19 cellular contexts compared by ENCODE assay signal in the genomic region with DNA sequence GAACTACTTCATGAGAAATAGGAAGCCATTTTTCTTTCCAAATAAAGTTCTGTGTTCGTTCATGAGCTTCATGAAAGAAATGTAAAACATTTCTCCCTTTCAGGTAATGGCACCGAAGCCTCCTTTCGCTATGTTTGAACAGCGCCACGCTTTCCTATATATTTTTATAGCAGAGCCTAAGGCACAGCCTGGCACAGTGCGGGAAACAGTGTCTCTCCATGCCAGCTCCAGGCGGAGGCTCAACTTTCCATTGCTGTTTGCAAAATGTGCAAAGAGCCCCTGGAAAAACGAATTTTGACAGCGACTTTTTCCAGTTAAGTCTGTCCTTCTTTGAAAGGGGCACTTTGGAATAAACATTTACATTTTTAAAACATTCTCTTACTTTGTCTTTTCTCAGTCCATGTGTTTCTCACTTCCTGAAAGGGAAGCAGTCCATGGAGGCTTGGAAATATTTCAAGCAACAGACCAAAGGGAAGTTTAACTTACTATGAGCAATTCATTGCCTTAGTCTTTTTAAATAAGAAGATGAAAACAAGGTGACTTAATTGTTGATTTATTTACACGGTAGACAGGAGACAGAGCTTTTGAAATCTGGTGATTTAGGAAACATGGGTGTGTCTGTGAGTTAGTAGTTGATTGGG. TPM values are rescaled to one million over a fixed set of nuclear protein-coding genes. Genes with fewer than 3 reads are reported as not detected.
A peak's percentile ranks its signal among the peaks of the same experiment; 100 is the strongest.
DNase-seq lines count a peak whose midpoint lies in the region; TF ChIP-seq lines count a peak whose summit lies in the region.
"Had no signal": no experiment of that assay in that cellular context is flagged by ENCODE, and none has a peak within 500 bp of the region (broad histone marks: within the 10 kb centered on the region; RNA-seq: fewer than 3 reads in every experiment).

No MANE protein-coding gene starts in this region.

- no peaks in the 10 kb centered on the region for H3K9me3 Mint-ChIP-seq in mesothelial cell of epicardium
- H3K9me3 Mint-ChIP-seq: CD8-positive, alpha-beta memory T cell had no signal

- H3K9ac ChIP-seq in mammary epithelial cell (ENCODE audit: insufficient read depth, low read length) = peak overlapping the region; percentile 77
- H3K9ac ChIP-seq: BLaER1 treated with 17β-estradiol and CSF1 and Interleukin-3, amounts not matched to agents 10 nM and 100 nM had no signal

- BruUV-seq in mammary epithelial cell (replicated peaks; lab: Mats Ljungman, UMichigan) (no TSS peak), PC-9 (replicated peaks; lab: Mats Ljungman, UMichigan) (no TSS peak)

- peak; percentile 4 for DNase-seq in mammary epithelial cell
- no peak for DNase-seq in breast epithelium (ENCODE audit: low spot score in 2 of 2)
- DNase-seq in PC-9 = peak in 1 of 2 experiments; percentile 18
- DNase-seq in fibroblast of peridontal ligament (ENCODE audit: extremely low read depth) = peak; percentile 59
- peak; percentile 73 for DNase-seq in osteoblast (ENCODE audit: insufficient read length, low spot score, missing footprints)
- DNase-seq in midbrain (lab: John Stamatoyannopoulos, UW) = no peak
- DNase-seq in NCI-H748 treated with DMSO at 0.1 percent for 48 hours (lab: John Stamatoyannopoulos, UW) = no peak
- no peak for DNase-seq in mesothelial cell of epicardium (ENCODE audit: low spot score in 2 of 2, unreplicated experiment in 2 of 2)
- DNase-seq: CD8-positive, alpha-beta memory T cell; MG63; NCI-H1105; NCI-H1694; NCI-H2227 treated with DMSO at 0.1 percent for 48 hours; NCI-H524 treated with DMSO at 0.1 percent for 48 hours; RPMI8226; SJCRH30 had no signal

- H3K4me3 Mint-ChIP-seq in mesothelial cell of epicardium = no peak overlapping the region
- H3K4me3 Mint-ChIP-seq: CD8-positive, alpha-beta memory T cell had no signal

- no peaks in the 10 kb centered on the region for H4K20me1 ChIP-seq in mammary epithelial cell (ENCODE audit: insufficient read depth, low read length)
- H4K20me1 ChIP-seq in PC-9 (ENCODE audit: insufficient read depth) = no peaks in the 10 kb centered on the region
- no peaks in the 10 kb centered on the region for H4K20me1 ChIP-seq in osteoblast (ENCODE audit: insufficient read depth, low read length)
- H4K20me1 ChIP-seq: BLaER1 treated with 17β-estradiol and CSF1 and Interleukin-3, amounts not matched to agents 10 nM and 100 nM had no signal

- 0 out of 2 replicates have a peak, but pooled peaks cover 8% of the 10 kb centered on the region for H3K9me2 ChIP-seq in PC-9 (ENCODE audit: insufficient read depth)

- POLR2A ChIA-PET in PC-9 (lab: Charles Lee; ENCODE audit: unreplicated experiment) = no interaction called here

- H3K27me3 Mint-ChIP-seq in mesothelial cell of epicardium (ENCODE audit: low read depth) = no peaks in the 10 kb centered on the region

- in situ Hi-C loops in mammary epithelial cell (cut with MboI; ENCODE audit: low sequenced_read_pairs in 2 of 2) = no loop called here

- no peaks in the 10 kb centered on the region for H3K36me3 Mint-ChIP-seq in mesothelial cell of epicardium
- H3K36me3 Mint-ChIP-seq: CD8-positive, alpha-beta memory T cell had no signal

- H3K27ac Mint-ChIP-seq in mesothelial cell of epicardium = no peak overlapping the region

- intact Hi-C loops in mammary epithelial cell (cut with micrococcal nuclease) (no loop called here), breast epithelium (cut with DNase I; ENCODE audit: low total_unique reads) (no loop called here), PC-9 (cut with micrococcal nuclease; ENCODE audit: unreplicated experiment) (no loop called here)

- CTCF ChIA-PET in mammary epithelial cell (lab: Charles Lee; ENCODE audit: low non-redundant PET) = no interaction called here
- CTCF ChIA-PET in PC-9 (lab: Charles Lee) = interaction anchor here (0.6 kb wide), 1 partner anchor 180 kb away, joined by 4 read pairs; no protein-coding TSS in a partner anchor

- dilution Hi-C loops in mammary epithelial cell (cut with HindIII; ENCODE audit: low sequenced_read_pairs) = no loop called here

- TF ChIP-seq CTCF in mammary epithelial cell (conservative IDR thresholded peaks at IDR 0.05 in 1 of 2, IDR thresholded peaks at IDR 0.05 in 1 of 2; ENCODE audit: extremely low read depth in 1 of 2, insufficient read depth in 1 of 2, low read depth in 1 of 2, low read length in 2 of 2) (no peak), breast epithelium (IDR thresholded peaks at IDR 0.05) (no peak), PC-9 (conservative IDR thresholded peaks at IDR 0.05) (no peak), osteoblast (IDR thresholded peaks at IDR 0.05; ENCODE audit: extremely low read depth, low read depth, low read length) (no peak), mesothelial cell of epicardium (IDR thresholded peaks at IDR 0.05; ENCODE audit: unreplicated experiment) (no peak)

- H3K27me3 ChIP-seq in mammary epithelial cell (ENCODE audit: insufficient read depth, low read length) (no peaks in the 10 kb centered on the region), breast epithelium (no peaks in the 10 kb centered on the region), PC-9 (ENCODE audit: insufficient read depth, low read depth) (no peaks in the 10 kb centered on the region), osteoblast (ENCODE audit: insufficient read depth, low read length) (no peaks in the 10 kb centered on the region)
- H3K27me3 ChIP-seq: BLaER1 treated with 17β-estradiol and CSF1 and Interleukin-3, amounts not matched to agents 10 nM and 100 nM; MG63; SJCRH30 had no signal

- no peak for TF ChIP-seq POLR2A in breast epithelium (IDR thresholded peaks at IDR 0.05)

- H3K4me2 ChIP-seq in mammary epithelial cell (ENCODE audit: insufficient read depth, low read depth, low read length) (peak overlapping the region; percentile 92), PC-9 (no peak overlapping the region), osteoblast (ENCODE audit: insufficient read depth, low read length) (peak overlapping the region; percentile 66)
- H3K4me2 ChIP-seq: BLaER1 treated with 17β-estradiol and CSF1 and Interleukin-3, amounts not matched to agents 10 nM and 100 nM had no signal

- H3K36me3 ChIP-seq in mammary epithelial cell (ENCODE audit: insufficient read depth, low read length) (no peaks in the 10 kb centered on the region), breast epithelium (no peaks in the 10 kb centered on the region), PC-9 (ENCODE audit: low read depth) (no peaks in the 10 kb centered on the region), osteoblast (ENCODE audit: insufficient read depth, low read length) (no peaks in the 10 kb centered on the region)
- H3K36me3 ChIP-seq: BLaER1 treated with 17β-estradiol and CSF1 and Interleukin-3, amounts not matched to agents 10 nM and 100 nM; MG63; SJCRH30 had no signal

- H3K79me2 ChIP-seq in mammary epithelial cell (ENCODE audit: insufficient read depth, low read length) (peaks cover 24% of the 10 kb centered on the region), PC-9 (ENCODE audit: low read depth) (no peaks in the 10 kb centered on the region), osteoblast (ENCODE audit: insufficient read depth, low read length) (no peaks in the 10 kb centered on the region)

- 1% methylated on average over 10 of the region's 10 CpGs for WGBS in mammary epithelial cell (ENCODE audit: low coverage, missing lambda C conversion rate)

- peak overlapping the region; percentile 85 for H3K27ac ChIP-seq in mammary epithelial cell (ENCODE audit: insufficient read depth, low read depth, low read length)
- no peak overlapping the region for H3K27ac ChIP-seq in breast epithelium
- no peak overlapping the region for H3K27ac ChIP-seq in PC-9
- no peak overlapping the region for H3K27ac ChIP-seq in osteoblast (ENCODE audit: low read depth, low read length)
- H3K27ac ChIP-seq: BLaER1 treated with 17β-estradiol and CSF1 and Interleukin-3, amounts not matched to agents 10 nM and 100 nM; SJCRH30 had no signal

- peaks cover 6% of the 10 kb centered on the region for H3K4me1 Mint-ChIP-seq in mesothelial cell of epicardium
- H3K4me1 Mint-ChIP-seq: CD8-positive, alpha-beta memory T cell had no signal

- H2AFZ ChIP-seq in mammary epithelial cell (ENCODE audit: low read depth, low read length) (peak overlapping the region; percentile 96), PC-9 (peak overlapping the region; percentile 49; the same call in 1 of the 2 replicates), osteoblast (ENCODE audit: low read length) (peak overlapping the region; percentile 94)

- H3K4me1 ChIP-seq in mammary epithelial cell (ENCODE audit: insufficient read depth, low read length) (peaks cover 10% of the 10 kb centered on the region), breast epithelium (no peaks in the 10 kb centered on the region), PC-9 (replicated peaks; ENCODE audit: insufficient read depth) (0 out of 2 replicates have a peak, but pooled peaks cover 3% of the 10 kb centered on the region), osteoblast (ENCODE audit: insufficient read depth, low read length) (no peaks in the 10 kb centered on the region)
- H3K4me1 ChIP-seq: SJCRH30 had no signal

- no peaks in the 10 kb centered on the region for H3F3A ChIP-seq in PC-9 (ENCODE audit: insufficient read depth, low read depth)

- H3K4me3 ChIP-seq in mammary epithelial cell (replicated peaks in 1 of 3; ENCODE audit: insufficient read depth in 1 of 3, low read depth in 2 of 3, low read length in 3 of 3) = peak overlapping the region; percentile 40 to 62 (median 42)
- peak overlapping the region in 1 of 3 donors; percentile 37 for H3K4me3 ChIP-seq in breast epithelium
- H3K4me3 ChIP-seq in PC-9 = no peak overlapping the region
- H3K4me3 ChIP-seq in osteoblast (ENCODE audit: insufficient read depth, low read length) = peak overlapping the region; percentile 52
- H3K4me3 ChIP-seq: BLaER1 treated with 17β-estradiol and CSF1 and Interleukin-3, amounts not matched to agents 10 nM and 100 nM; MG63; SJCRH30 had no signal

- H3K9me3 ChIP-seq in mammary epithelial cell (replicated peaks; ENCODE audit: insufficient read depth, low read length) = no peaks in the 10 kb centered on the region
- H3K9me3 ChIP-seq in breast epithelium = peaks cover 0 to 7% of the 10 kb centered on the region in 2 donors
- H3K9me3 ChIP-seq in PC-9 (ENCODE audit: insufficient read depth, low read depth) = no peaks in the 10 kb centered on the region
- H3K9me3 ChIP-seq in osteoblast (ENCODE audit: low read depth, low read length) = no peaks in the 10 kb centered on the region
- H3K9me3 ChIP-seq: MG63, SJCRH30 had no signal

RNA-seq across cellular contexts. Expression of a gene that starts 0.7 kb away (rescaled TPM):
- total RNA-seq in mammary epithelial cell (1 to 10 TPM; 6.0 to 8.2 TPM), breast epithelium (not detected), PC-9 (2021) (not detected in 2 replicates), osteoblast (6.8 and 6.9 TPM in 2 replicates), mesothelial cell of epicardium (not detected in 3 replicates)
- polyA plus RNA-seq in mammary epithelial cell = 20.3 TPM
- 5.9 TPM for polyA minus RNA-seq in mammary epithelial cell
- total RNA-seq: CD8-positive, alpha-beta memory T cell; Daoy; H4; SJCRH30 had no signal

RNA-seq across cellular contexts. Expression of a gene that starts 32.6 kb away (rescaled TPM):
- total RNA-seq in mammary epithelial cell (10 to 100 TPM; 39.8 to 45.7 TPM), breast epithelium (10 to 100 TPM; 27.7 to 72.4 (median 48.2) TPM), PC-9 (2021) (27.0 and 30.3 TPM in 2 replicates), osteoblast (49.6 and 49.8 TPM in 2 replicates), mesothelial cell of epicardium (19.0 to 20.7 TPM (median 19.6 TPM) in 3 replicates)
- polyA plus RNA-seq in mammary epithelial cell = 7.6 TPM
- 2.6 TPM for polyA minus RNA-seq in mammary epithelial cell

RNA-seq across cellular contexts. Expression of a gene that starts 32.8 kb away (rescaled TPM):
- total RNA-seq in mammary epithelial cell = 1 to 10 TPM; 3.4 to 5.2 TPM
- polyA plus RNA-seq in mammary epithelial cell = 3.5 TPM
- not detected for polyA minus RNA-seq in mammary epithelial cell
- 10 to 100 TPM in 2 of 3 donors, 1 to 10 TPM in 1; 6.3 to 12.5 (median 10.9) TPM for total RNA-seq in breast epithelium
- total RNA-seq in PC-9 (2021) = 12.3 and 16.3 TPM in 2 replicates
- total RNA-seq in osteoblast = 11.6 and 17.4 TPM in 2 replicates
- 21.7 to 23.6 TPM (median 22.7 TPM) in 3 replicates for total RNA-seq in mesothelial cell of epicardium

Comparison
In these comparisons a context has a peak if more than half of its experiments do, and no peak if none do; other contexts are left out.
1. DNase-seq: peak in mammary epithelial cell (single experiment), fibroblast of peridontal ligament (single experiment) and osteoblast (single experiment); none in breast epithelium (0 of 2), midbrain (single experiment), NCI-H748 treated with DMSO at 0.1 percent for 48 hours (single experiment) and mesothelial cell of epicardium (0 of 2).
2. Peak in every context shown above with its lines, with median percentiles within 50 percentile points of each other: H2AFZ ChIP-seq.